Comparison of ENCODE assay signal across 11 cellular contexts in the genomic region with DNA sequence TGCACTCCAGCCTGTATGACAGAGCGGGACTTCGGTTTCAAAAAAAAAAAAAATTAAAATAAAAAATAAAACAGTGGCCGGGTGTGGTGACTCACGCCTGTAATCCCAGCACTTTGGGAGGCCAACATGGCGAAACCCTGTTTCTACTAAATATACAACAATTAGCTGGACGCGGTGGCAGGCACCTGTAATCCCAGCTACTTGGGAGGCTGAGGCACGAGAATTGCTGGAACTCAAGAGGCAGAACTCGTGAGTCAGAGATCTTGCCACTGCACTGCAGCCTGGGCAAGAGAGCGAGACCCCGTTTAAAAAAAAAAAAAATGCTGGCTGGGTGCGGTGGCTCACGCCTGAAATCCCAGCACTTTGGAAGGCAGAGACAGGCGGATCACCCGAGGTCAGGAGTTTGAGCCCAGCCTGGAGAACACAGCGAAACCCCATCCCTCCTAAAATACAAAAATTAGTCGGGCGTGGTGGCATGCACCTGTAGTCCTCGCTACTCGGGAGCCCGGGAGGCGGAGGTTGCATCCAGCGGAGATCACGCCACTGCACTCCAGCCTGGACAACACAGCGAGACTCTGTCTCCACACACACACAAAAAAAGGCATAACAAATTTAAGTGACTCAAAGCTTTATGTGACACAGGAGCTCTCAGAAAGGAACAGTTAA. TPM values are rescaled to one million over a fixed set of nuclear protein-coding genes. Genes with fewer than 3 reads are reported as not detected.
A peak's percentile ranks its signal among the peaks of the same experiment; 100 is the strongest.
DNase-seq lines count a peak whose midpoint lies in the region; ATAC-seq and TF ChIP-seq lines count a peak whose summit lies in the region.
"Had no signal": no experiment of that assay in that cellular context is flagged by ENCODE, and none has a peak within 500 bp of the region (broad histone marks: within the 10 kb centered on the region; RNA-seq: fewer than 3 reads in every experiment).

No MANE protein-coding gene starts in this region.

- peaks cover 2% of the 10 kb centered on the region for H3K27me3 Mint-ChIP-seq in activated CD4-positive, alpha-beta memory T cell treated with anti-CD3 and anti-CD28 coated beads, Interleukin-2, amount 10 ng/mL, durations not matched to agents 7 days and 5 days
- peaks cover 3% of the 10 kb centered on the region for H3K27me3 Mint-ChIP-seq in activated CD4-positive, alpha-beta memory T cell treated with anti-CD3 and anti-CD28 coated beads for 36 hours
- H3K27me3 Mint-ChIP-seq in endodermal cell (ENCODE audit: insufficient read depth), result no peaks in the 10 kb centered on the region

- peaks cover 7% of the 10 kb centered on the region; the same call in 1 of the 2 replicates for H4K20me1 ChIP-seq in OCI-LY1 (ENCODE audit: insufficient read depth, low read length)

- peaks cover 34% of the 10 kb centered on the region for H3K79me2 ChIP-seq in OCI-LY1 (ENCODE audit: insufficient read depth, low read length)
- peaks cover 30% of the 10 kb centered on the region for H3K79me2 ChIP-seq in parathyroid adenoma

- peak overlapping the region; percentile 27 for H3K4me3 Mint-ChIP-seq in activated CD4-positive, alpha-beta memory T cell treated with anti-CD3 and anti-CD28 coated beads, Interleukin-2, amount 10 ng/mL, durations not matched to agents 7 days and 5 days
- no peak overlapping the region for H3K4me3 Mint-ChIP-seq in activated CD4-positive, alpha-beta memory T cell treated with anti-CD3 and anti-CD28 coated beads for 36 hours
- H3K4me3 Mint-ChIP-seq in endodermal cell, result peak overlapping the region; percentile 99

- no peak for TF ChIP-seq CTCF in OCI-LY1 (IDR thresholded peaks at IDR 0.05; ENCODE audit: low read length)
- TF ChIP-seq CTCF in endodermal cell (conservative IDR thresholded peaks at IDR 0.05), result no peak
- TF ChIP-seq CTCF in parathyroid adenoma (IDR thresholded peaks at IDR 0.05), result no peak

- H3F3A ChIP-seq in OCI-LY1 (ENCODE audit: insufficient read depth, low read length), result no peaks in the 10 kb centered on the region

- no peak for ATAC-seq in GM19467 (IDR thresholded peaks at IDR 0.05; ENCODE audit: unreplicated experiment)
- ATAC-seq: Right ventricle myocardium inferior had no signal

- 96 to 97% methylated on average over 19 to 25 of the region's 25 CpGs for WGBS in endodermal cell (ENCODE audit: insufficient coverage in 1 of 2, insufficient read length in 1 of 2), 2 experiments

- H3K9ac ChIP-seq in OCI-LY1 (ENCODE audit: low read length) (no peak overlapping the region), endodermal cell (ENCODE audit: extremely low read depth, low read length, poor library complexity, severe bottlenecking) (no peak overlapping the region), parathyroid adenoma (no peak overlapping the region)

- no peaks in the 10 kb centered on the region for H3K9me3 Mint-ChIP-seq in activated CD4-positive, alpha-beta memory T cell treated with anti-CD3 and anti-CD28 coated beads, Interleukin-2, amount 10 ng/mL, durations not matched to agents 7 days and 5 days
- H3K9me3 Mint-ChIP-seq in activated CD4-positive, alpha-beta memory T cell treated with anti-CD3 and anti-CD28 coated beads for 36 hours, result no peaks in the 10 kb centered on the region
- peaks cover 2% of the 10 kb centered on the region for H3K9me3 Mint-ChIP-seq in endodermal cell

- H3K27me3 ChIP-seq in OCI-LY1 (ENCODE audit: insufficient read depth, low read length) (no peaks in the 10 kb centered on the region), endodermal cell (ENCODE audit: control insufficient read depth, insufficient read depth, low read length, poor library complexity, severe bottlenecking) (no peaks in the 10 kb centered on the region), parathyroid adenoma (ENCODE audit: control insufficient read depth, insufficient read depth, low read length) (no peaks in the 10 kb centered on the region)
- H3K27me3 ChIP-seq: cardiac muscle cell had no signal

- intact Hi-C loops in activated CD4-positive, alpha-beta memory T cell treated with anti-CD3 and anti-CD28 coated beads for 36 hours (cut with micrococcal nuclease), result loop anchor here (2.0 to 5.0 kb wide), 9 partner anchors 31 to 1804 kb away; a partner anchor contains a TSS

- H3K9me3 ChIP-seq in OCI-LY1 (ENCODE audit: low read length) (no peaks in the 10 kb centered on the region), endodermal cell (ENCODE audit: control insufficient read depth, low read length) (no peaks in the 10 kb centered on the region), parathyroid adenoma (ENCODE audit: control insufficient read depth, low read length) (no peaks in the 10 kb centered on the region)

- H3K27ac ChIP-seq in OCI-LY1 (ENCODE audit: low read depth, low read length, poor library complexity, severe bottlenecking), result no peak overlapping the region
- H3K27ac ChIP-seq in endodermal cell (ENCODE audit: low read depth, low read length), result no peak overlapping the region
- no peak overlapping the region for H3K27ac ChIP-seq in parathyroid adenoma

- no peak overlapping the region for H3K27ac Mint-ChIP-seq in activated CD4-positive, alpha-beta memory T cell treated with anti-CD3 and anti-CD28 coated beads, Interleukin-2, amount 10 ng/mL, durations not matched to agents 7 days and 5 days
- no peak overlapping the region for H3K27ac Mint-ChIP-seq in activated CD4-positive, alpha-beta memory T cell treated with anti-CD3 and anti-CD28 coated beads for 36 hours
- H3K27ac Mint-ChIP-seq in endodermal cell, result no peak overlapping the region

- peaks cover 33% of the 10 kb centered on the region for H3K36me3 ChIP-seq in OCI-LY1 (ENCODE audit: insufficient read depth, low read length)
- peaks cover 27% of the 10 kb centered on the region for H3K36me3 ChIP-seq in endodermal cell (ENCODE audit: control insufficient read depth, insufficient read depth, low read length)
- H3K36me3 ChIP-seq in parathyroid adenoma (ENCODE audit: control insufficient read depth, insufficient read depth, low read length), result no peaks in the 10 kb centered on the region

- H2AFZ ChIP-seq in OCI-LY1 (ENCODE audit: low read length), result no peak overlapping the region
- H2AFZ ChIP-seq in parathyroid adenoma, result peak overlapping the region; percentile 91

- H3K4me3 ChIP-seq in OCI-LY1 (ENCODE audit: low read depth, low read length, poor library complexity, severe bottlenecking) (peak overlapping the region; percentile 93), endodermal cell (ENCODE audit: low read length) (peak overlapping the region; percentile 97), parathyroid adenoma (ENCODE audit: low read depth, low read length) (no peak overlapping the region)

- CTCF ChIA-PET in activated CD4-positive, alpha-beta memory T cell treated with anti-CD3 and anti-CD28 coated beads, Interleukin-2, amount 10 ng/mL, durations not matched to agents 7 days and 5 days (lab: Charles Lee), result interaction anchor here (0.9 to 1.2 kb wide), 5 partner anchors 19 to 1573 kb away, joined by 3 read pairs; a partner anchor contains a TSS
- CTCF ChIA-PET in activated CD4-positive, alpha-beta memory T cell treated with anti-CD3 and anti-CD28 coated beads for 36 hours (lab: Charles Lee), result interaction anchor here (1.1 kb wide), 1 partner anchor 33 kb away, joined by 5 read pairs; a partner anchor contains a TSS

- no peaks in the 10 kb centered on the region for H3K9me2 ChIP-seq in OCI-LY1 (ENCODE audit: low read depth, low read length)

- peaks cover 32% of the 10 kb centered on the region for H3K36me3 Mint-ChIP-seq in activated CD4-positive, alpha-beta memory T cell treated with anti-CD3 and anti-CD28 coated beads, Interleukin-2, amount 10 ng/mL, durations not matched to agents 7 days and 5 days (ENCODE audit: low read depth)
- peaks cover 38% of the 10 kb centered on the region for H3K36me3 Mint-ChIP-seq in activated CD4-positive, alpha-beta memory T cell treated with anti-CD3 and anti-CD28 coated beads for 36 hours
- H3K36me3 Mint-ChIP-seq in endodermal cell (ENCODE audit: low read depth), result peaks cover 32% of the 10 kb centered on the region

- H3K4me2 ChIP-seq in OCI-LY1 (ENCODE audit: low read length) (peak overlapping the region; percentile 79; the same call in 1 of the 2 replicates), parathyroid adenoma (ENCODE audit: low read length) (no peak overlapping the region)

- no peak for DNase-seq in activated CD4-positive, alpha-beta memory T cell treated with anti-CD3 and anti-CD28 coated beads, Interleukin-2, amount 10 ng/mL, durations not matched to agents 7 days and 5 days
- DNase-seq in activated CD4-positive, alpha-beta memory T cell treated with anti-CD3 and anti-CD28 coated beads for 36 hours, result no peak
- peak; percentile 35 for DNase-seq in endodermal cell
- no peak for DNase-seq in DMS153 (lab: John Stamatoyannopoulos, UW)
- no peak for DNase-seq in islet precursor cell

- H3K4me1 ChIP-seq in OCI-LY1 (ENCODE audit: insufficient read depth, low read length, severe bottlenecking) (peaks cover 28% of the 10 kb centered on the region), endodermal cell (ENCODE audit: control insufficient read depth, insufficient read depth, low read length) (no peaks in the 10 kb centered on the region), parathyroid adenoma (peaks cover 14% of the 10 kb centered on the region)

- POLR2A ChIA-PET in activated CD4-positive, alpha-beta memory T cell treated with anti-CD3 and anti-CD28 coated beads, Interleukin-2, amount 10 ng/mL, durations not matched to agents 7 days and 5 days (lab: Charles Lee), result interaction anchor here (1.0 to 5.3 kb wide), 7 partner anchors 9 to 621 kb away, joined by 3 to 54 read pairs (median 6); no protein-coding TSS in a partner anchor
- POLR2A ChIA-PET in activated CD4-positive, alpha-beta memory T cell treated with anti-CD3 and anti-CD28 coated beads for 36 hours (lab: Charles Lee), result interaction anchor here (0.8 to 1.0 kb wide), 5 partner anchors 8 to 1088 kb away, joined by 3 to 4 read pairs (median 3); a partner anchor contains a TSS

- H3K4me1 Mint-ChIP-seq in activated CD4-positive, alpha-beta memory T cell treated with anti-CD3 and anti-CD28 coated beads, Interleukin-2, amount 10 ng/mL, durations not matched to agents 7 days and 5 days, result peaks cover 40% of the 10 kb centered on the region
- peaks cover 28% of the 10 kb centered on the region for H3K4me1 Mint-ChIP-seq in activated CD4-positive, alpha-beta memory T cell treated with anti-CD3 and anti-CD28 coated beads for 36 hours (ENCODE audit: low read depth)
- H3K4me1 Mint-ChIP-seq in endodermal cell, result peaks cover 17% of the 10 kb centered on the region

RNA-seq across cellular contexts. Expression of a gene that starts 1.5 kb away (rescaled TPM):
- total RNA-seq in activated CD4-positive, alpha-beta memory T cell treated with anti-CD3 and anti-CD28 coated beads, Interleukin-2, amount 10 ng/mL, durations not matched to agents 7 days and 5 days, result 1,000 to 10,000 TPM; 1,119 to 1,157 TPM
- 1,000 to 10,000 TPM; 2,483 to 2,592 TPM for total RNA-seq in activated CD4-positive, alpha-beta memory T cell treated with anti-CD3 and anti-CD28 coated beads for 36 hours
- total RNA-seq in endodermal cell, result 1,000 to 10,000 TPM; 1,997 to 2,127 TPM
- polyA plus RNA-seq in endodermal cell (2013, experiment 1 of 2), result 2,680 TPM
- polyA plus RNA-seq in endodermal cell (2013, experiment 2 of 2), result 2,415 TPM

RNA-seq across cellular contexts. Expression of a gene that starts 33.3 kb away (rescaled TPM):
- total RNA-seq in activated CD4-positive, alpha-beta memory T cell treated with anti-CD3 and anti-CD28 coated beads, Interleukin-2, amount 10 ng/mL, durations not matched to agents 7 days and 5 days, result not detected
- total RNA-seq in activated CD4-positive, alpha-beta memory T cell treated with anti-CD3 and anti-CD28 coated beads for 36 hours, result under 1 TPM in 1 of 2 experiments, not detected in 1; 0.10 TPM
- total RNA-seq in endodermal cell, result under 1 TPM; 0.44 to 0.57 TPM
- polyA plus RNA-seq in endodermal cell (2013, experiment 1 of 2), result 3.8 TPM
- 3.6 TPM for polyA plus RNA-seq in endodermal cell (2013, experiment 2 of 2)
- polyA plus RNA-seq: liver had no signal
